10 cellular contexts compared by ENCODE assay signal in genomic region chr14:21212824-21213223, GRCh38. TPM values are rescaled to one million over a fixed set of nuclear protein-coding genes. Genes with fewer than 3 reads are reported as not detected.
DNase-seq lines count a peak whose midpoint lies in the region; ATAC-seq, FAIRE-seq and TF ChIP-seq lines count a peak whose summit lies in the region.
"Not testable (repeated sequence)": the region's sequence is repeated elsewhere in the genome, so short reads cannot be mapped to it uniquely, and the experiment has no call there.
"Had no signal": no experiment of that assay in that cellular context is flagged by ENCODE, and none has a peak within 500 bp of the region (broad histone marks: within the 10 kb centered on the region; RNA-seq: fewer than 3 reads in every experiment).

No MANE protein-coding gene starts in this region.

- not testable (repeated sequence) for DNase-seq in CD8-positive, alpha-beta memory T cell; SK-N-MC (ENCODE audit: low read depth, low spot score); activated CD4-positive, alpha-beta T cell treated with anti-CD3 and anti-CD28 coated beads for 36 hours; activated T-cell treated with anti-CD3 and anti-CD28 coated beads, Interleukin-2, amount 50 U/mL, for 24 hours; HepG2 (ENCODE audit: low spot score); natural killer cell; stimulated activated naive B cell treated with anti-CD40 and anti-IgM and Interleukin-4, amounts not matched to agents 10 μg/mL and 1 μg/mL and 100 μg/mL, for 72 hours

- not testable (repeated sequence) for H3K27me3 Mint-ChIP-seq in CD8-positive, alpha-beta memory T cell; activated CD4-positive, alpha-beta T cell treated with anti-CD3 and anti-CD28 coated beads for 36 hours; activated T-cell treated with anti-CD3 and anti-CD28 coated beads, Interleukin-2, amount 50 U/mL, for 24 hours; brain; natural killer cell (ENCODE audit: low read depth in 2 of 2); stimulated activated naive B cell treated with anti-CD40 and anti-IgM and Interleukin-4, amounts not matched to agents 10 μg/mL and 1 μg/mL and 100 μg/mL, for 72 hours

- not testable (repeated sequence) for H3K9me3 Mint-ChIP-seq in CD8-positive, alpha-beta memory T cell; activated CD4-positive, alpha-beta T cell treated with anti-CD3 and anti-CD28 coated beads for 36 hours (ENCODE audit: low read depth); activated T-cell treated with anti-CD3 and anti-CD28 coated beads, Interleukin-2, amount 50 U/mL, for 24 hours; brain; natural killer cell; stimulated activated naive B cell treated with anti-CD40 and anti-IgM and Interleukin-4, amounts not matched to agents 10 μg/mL and 1 μg/mL and 100 μg/mL, for 72 hours

- H3K4me2 ChIP-seq in HepG2 (ENCODE audit: low read depth, low read length) = not testable (repeated sequence)

- not testable (repeated sequence) for FAIRE-seq in HepG2 (lab: Jason Lieb, UNC)

- peak overlapping the region in 6 of 8 donors; percentile 48 to 93 (median 77) for H3K27ac Mint-ChIP-seq in CD8-positive, alpha-beta memory T cell
- H3K27ac Mint-ChIP-seq in activated CD4-positive, alpha-beta T cell treated with anti-CD3 and anti-CD28 coated beads for 36 hours = peak overlapping the region; percentile 60
- H3K27ac Mint-ChIP-seq in activated T-cell treated with anti-CD3 and anti-CD28 coated beads, Interleukin-2, amount 50 U/mL, for 24 hours = peak overlapping the region; percentile 80
- H3K27ac Mint-ChIP-seq in brain (peak overlapping the region in 3 of 5 experiments; percentile 8 to 57 (median 35)), natural killer cell (peak overlapping the region; percentile 77 to 93)
- H3K27ac Mint-ChIP-seq in stimulated activated naive B cell treated with anti-CD40 and anti-IgM and Interleukin-4, amounts not matched to agents 10 μg/mL and 1 μg/mL and 100 μg/mL, for 72 hours = peak overlapping the region; percentile 81

- not testable (repeated sequence) for H3K27me3 ChIP-seq in CD8-positive, alpha-beta memory T cell (ENCODE audit: insufficient read depth, low read length, poor library complexity, severe bottlenecking); HepG2 (ENCODE audit: control insufficient read depth in 1 of 2, insufficient read depth in 2 of 2, low read length in 2 of 2)

- TF ChIP-seq RAD21 in HepG2 (CRISPR knock-in tag; IDR thresholded peaks at IDR 0.05) = not testable (repeated sequence)

- H3K27ac ChIP-seq in CD8-positive, alpha-beta memory T cell (ENCODE audit: low read depth, low read length); HepG2 (ENCODE audit: extremely low read length, insufficient read depth, low read length): not testable (repeated sequence)
- peak overlapping the region; percentile 3; the same call in 1 of the 2 replicates for H3K27ac ChIP-seq in SK-N-MC

- not testable (repeated sequence) for ATAC-seq in activated CD4-positive, alpha-beta T cell treated with anti-CD3 and anti-CD28 coated beads for 36 hours; HepG2; natural killer cell; stimulated activated naive B cell treated with anti-CD40 and anti-IgM and Interleukin-4, amounts not matched to agents 10 μg/mL and 1 μg/mL and 100 μg/mL, for 72 hours (replicated peaks)

- peaks cover 60 to 78% (median 67%) of the 10 kb centered on the region in 3 donors for H3K4me1 Mint-ChIP-seq in CD8-positive, alpha-beta memory T cell
- H3K4me1 Mint-ChIP-seq in activated CD4-positive, alpha-beta T cell treated with anti-CD3 and anti-CD28 coated beads for 36 hours = peaks cover 62% of the 10 kb centered on the region
- H3K4me1 Mint-ChIP-seq in activated T-cell treated with anti-CD3 and anti-CD28 coated beads, Interleukin-2, amount 50 U/mL, for 24 hours (ENCODE audit: low read depth) = peaks cover 69% of the 10 kb centered on the region
- peaks cover 43% of the 10 kb centered on the region for H3K4me1 Mint-ChIP-seq in brain
- H3K4me1 Mint-ChIP-seq in natural killer cell = peaks cover 51 to 52% of the 10 kb centered on the region in 2 donors
- H3K4me1 Mint-ChIP-seq in stimulated activated naive B cell treated with anti-CD40 and anti-IgM and Interleukin-4, amounts not matched to agents 10 μg/mL and 1 μg/mL and 100 μg/mL, for 72 hours = peaks cover 39 to 56% of the 10 kb centered on the region in 2 donors

- CTCF ChIA-PET in CD8-positive, alpha-beta memory T cell (lab: Charles Lee); activated CD4-positive, alpha-beta T cell treated with anti-CD3 and anti-CD28 coated beads for 36 hours (lab: Charles Lee); HepG2 (lab: Yijun Ruan, JAX; ENCODE audit: low intra/inter-chr PET ratio, low total read pairs): not testable (repeated sequence)

- not testable (repeated sequence) for TF ChIP-seq EP300 in HepG2 (IDR thresholded peaks at IDR 0.05; ENCODE audit: low read depth in 2 of 2, low read length in 2 of 2); HepG2 (CRISPR knock-in tag; IDR thresholded peaks at IDR 0.05; ENCODE audit: borderline replicate concordance)

- 95% methylated on average over 8 of the region's 8 CpGs for WGBS in HepG2 (ENCODE audit: low lambda C conversion rate)

- H2AFZ ChIP-seq in HepG2 (ENCODE audit: low read length) = not testable (repeated sequence)

- peaks cover 74% of the 10 kb centered on the region for H4K20me1 ChIP-seq in HepG2 (ENCODE audit: insufficient read depth, low read length)

- POLR2A ChIA-PET in CD8-positive, alpha-beta memory T cell (lab: Charles Lee); activated CD4-positive, alpha-beta T cell treated with anti-CD3 and anti-CD28 coated beads for 36 hours (lab: Charles Lee); HepG2 (lab: Yijun Ruan, JAX): not testable (repeated sequence)

- in situ Hi-C loops in HepG2 (cut with HindIII; ENCODE audit: extremely low pct_ligation_motif_present, low pct_unique_long_range_greater_than_20kb) = not testable (repeated sequence)

- peaks cover 43% of the 10 kb centered on the region for H3K79me2 ChIP-seq in HepG2 (ENCODE audit: insufficient read depth, low read length)

- H3K4me3 Mint-ChIP-seq in CD8-positive, alpha-beta memory T cell = peak overlapping the region in 2 of 7 donors; percentile 3 to 4
- H3K4me3 Mint-ChIP-seq in activated CD4-positive, alpha-beta T cell treated with anti-CD3 and anti-CD28 coated beads for 36 hours; activated T-cell treated with anti-CD3 and anti-CD28 coated beads, Interleukin-2, amount 50 U/mL, for 24 hours; brain; natural killer cell; stimulated activated naive B cell treated with anti-CD40 and anti-IgM and Interleukin-4, amounts not matched to agents 10 μg/mL and 1 μg/mL and 100 μg/mL, for 72 hours: not testable (repeated sequence)

- intact Hi-C loops in activated CD4-positive, alpha-beta T cell treated with anti-CD3 and anti-CD28 coated beads for 36 hours (cut with DNase I, micrococcal nuclease); HepG2 (cut with micrococcal nuclease; ENCODE audit: unreplicated experiment): not testable (repeated sequence)
- intact Hi-C loops in natural killer cell (cut with micrococcal nuclease) = loop anchor here (10.0 kb wide), 1 partner anchor 52 kb away; the partner anchor contains the start of gene HNRNPC

- peaks cover 47% of the 10 kb centered on the region for H3K36me3 ChIP-seq in CD8-positive, alpha-beta memory T cell (ENCODE audit: insufficient read depth, low read length)
- H3K36me3 ChIP-seq in SK-N-MC (ENCODE audit: insufficient read depth, low read length) = peaks cover 96% of the 10 kb centered on the region
- peaks cover 36 to 90% of the 10 kb centered on the region in 2 experiments for H3K36me3 ChIP-seq in HepG2 (replicated peaks in 1 of 2; ENCODE audit: control insufficient read depth in 1 of 2, insufficient read depth in 2 of 2, low read length in 2 of 2)

- not testable (repeated sequence) for TF ChIP-seq CTCF in brain (conservative IDR thresholded peaks at IDR 0.05); HepG2 (CRISPR knock-in tag; IDR thresholded peaks at IDR 0.05); natural killer cell (IDR thresholded peaks at IDR 0.05)

- H3K9me3 ChIP-seq in CD8-positive, alpha-beta memory T cell (ENCODE audit: low read length); SK-N-MC (ENCODE audit: low read depth, low read length); HepG2 (ENCODE audit: low read length): not testable (repeated sequence)

- not testable (repeated sequence) for TF ChIP-seq POLR2A in HepG2 (IDR thresholded peaks at IDR 0.05; ENCODE audit: insufficient read depth in 1 of 2, low read depth in 2 of 2, low read length in 2 of 2)

- H3K4me1 ChIP-seq in CD8-positive, alpha-beta memory T cell (ENCODE audit: insufficient read depth, low read length) = peaks cover 38% of the 10 kb centered on the region
- peaks cover 17% of the 10 kb centered on the region for H3K4me1 ChIP-seq in HepG2 (ENCODE audit: insufficient read depth, low read length)

- BruUV-seq in HepG2 (replicated peaks; lab: Mats Ljungman, UMichigan) = not testable (repeated sequence)

- not testable (repeated sequence) for H3K9ac ChIP-seq in SK-N-MC (ENCODE audit: insufficient read length); HepG2 (ENCODE audit: insufficient read depth, low read depth, low read length)

- H3K36me3 Mint-ChIP-seq in CD8-positive, alpha-beta memory T cell = peaks cover 16 to 92% (median 44%) of the 10 kb centered on the region in 3 donors
- H3K36me3 Mint-ChIP-seq in activated CD4-positive, alpha-beta T cell treated with anti-CD3 and anti-CD28 coated beads for 36 hours (ENCODE audit: low read depth) = peaks cover 81% of the 10 kb centered on the region
- peaks cover 98% of the 10 kb centered on the region for H3K36me3 Mint-ChIP-seq in activated T-cell treated with anti-CD3 and anti-CD28 coated beads, Interleukin-2, amount 50 U/mL, for 24 hours (ENCODE audit: low read depth)
- H3K36me3 Mint-ChIP-seq in brain = peaks cover 87% of the 10 kb centered on the region
- peaks cover 34% of the 10 kb centered on the region for H3K36me3 Mint-ChIP-seq in natural killer cell
- peaks cover 49 to 69% of the 10 kb centered on the region in 2 donors for H3K36me3 Mint-ChIP-seq in stimulated activated naive B cell treated with anti-CD40 and anti-IgM and Interleukin-4, amounts not matched to agents 10 μg/mL and 1 μg/mL and 100 μg/mL, for 72 hours

- not testable (repeated sequence) for H3K4me3 ChIP-seq in CD8-positive, alpha-beta memory T cell (ENCODE audit: low read length); SK-N-MC; HepG2 (replicated peaks in 1 of 3; ENCODE audit: insufficient read depth in 1 of 3, low read depth in 2 of 3, low read length in 3 of 3)

RNA-seq across cellular contexts. Expression of gene HNRNPC, which starts 56.4 kb away (rescaled TPM):
- 1,000 to 10,000 TPM; 1,158 to 1,180 TPM for total RNA-seq in CD8-positive, alpha-beta memory T cell
- 700 TPM for polyA plus RNA-seq in CD8-positive, alpha-beta memory T cell
- total RNA-seq in activated CD4-positive, alpha-beta T cell treated with anti-CD3 and anti-CD28 coated beads for 36 hours = 1,000 to 10,000 TPM; 1,155 to 1,665 TPM
- polyA plus RNA-seq in brain (ENCODE audit: insufficient read depth, low read depth, low replicate concordance) = 735 TPM
- total RNA-seq in HepG2 (2016; rRNA removed; fragmentation: Illumina TruSeq; extraction: Trizol) = 1,099 and 1,563 TPM in 2 replicates
- total RNA-seq in HepG2 (2016; cell fraction: cytosol; rRNA removed; fragmentation: Illumina TruSeq; extraction: Trizol; ENCODE audit: low read depth) = 272 and 305 TPM in 2 replicates
- total RNA-seq in HepG2 (2016; cell fraction: insoluble cytoplasmic fraction; rRNA removed; fragmentation: Illumina TruSeq; extraction: Trizol) = 1,110 and 1,631 TPM in 2 replicates
- total RNA-seq in HepG2 (2016; cell fraction: membrane; rRNA removed; fragmentation: Illumina TruSeq; extraction: Trizol) = 374 and 422 TPM in 2 replicates
- 741 and 752 TPM in 2 replicates for total RNA-seq in HepG2 (2016; cell fraction: nucleus; rRNA removed; fragmentation: Illumina TruSeq; extraction: Trizol)
- polyA plus RNA-seq in HepG2 (2011; rRNA removed) = 577 and 628 TPM in 2 replicates
- polyA plus RNA-seq in HepG2 (2011; cell fraction: cytosol; rRNA removed) = 344 and 442 TPM in 2 replicates
- 155 and 197 TPM in 2 replicates for polyA plus RNA-seq in HepG2 (2011; cell fraction: nucleus; rRNA removed)
- polyA plus RNA-seq in HepG2 (2012) = 523 and 611 TPM in 2 replicates
- 145 and 154 TPM in 2 replicates for polyA plus RNA-seq in HepG2 (2016; cell fraction: cytosol; fragmentation: Illumina TruSeq; extraction: Trizol; ENCODE audit: low read depth)
- polyA plus RNA-seq in HepG2 (2016; cell fraction: insoluble cytoplasmic fraction; fragmentation: Illumina TruSeq; extraction: Trizol; ENCODE audit: low read depth) = 1,519 and 1,675 TPM in 2 replicates
- polyA plus RNA-seq in HepG2 (2016; cell fraction: membrane; fragmentation: Illumina TruSeq; extraction: Trizol; ENCODE audit: low read depth) = 281 and 312 TPM in 2 replicates
- polyA plus RNA-seq in HepG2 (2016; cell fraction: nucleus; fragmentation: Illumina TruSeq; extraction: Trizol; ENCODE audit: insufficient read depth, low read depth) = 695 and 708 TPM in 2 replicates
- 720 and 1,084 TPM in 2 replicates for polyA minus RNA-seq in HepG2 (2011; rRNA and poly(A)+ RNA removed; ENCODE audit: low replicate concordance)
- 262 and 282 TPM in 2 replicates for polyA minus RNA-seq in HepG2 (2011; cell fraction: cytosol; rRNA and poly(A)+ RNA removed)
- 891 and 939 TPM in 2 replicates for polyA minus RNA-seq in HepG2 (2011; cell fraction: nucleus; rRNA and poly(A)+ RNA removed)
- 100 to 1,000 TPM; 501 to 547 (median 515) TPM for total RNA-seq in natural killer cell

RNA-seq across cellular contexts. Expression of gene OR5AU1, which starts 57.0 kb away (rescaled TPM):
- not detected for total RNA-seq in CD8-positive, alpha-beta memory T cell
- polyA plus RNA-seq in CD8-positive, alpha-beta memory T cell = not detected
- total RNA-seq in activated CD4-positive, alpha-beta T cell treated with anti-CD3 and anti-CD28 coated beads for 36 hours = under 1 TPM in 1 of 2 experiments, not detected in 1; 0.02 TPM
- polyA plus RNA-seq in brain (ENCODE audit: insufficient read depth, low read depth, low replicate concordance) = not detected
- total RNA-seq in HepG2 (2016; rRNA removed; fragmentation: Illumina TruSeq; extraction: Trizol) = not detected in 2 replicates
- not detected in 2 replicates for total RNA-seq in HepG2 (2016; cell fraction: cytosol; rRNA removed; fragmentation: Illumina TruSeq; extraction: Trizol; ENCODE audit: low read depth)
- total RNA-seq in HepG2 (2016; cell fraction: insoluble cytoplasmic fraction; rRNA removed; fragmentation: Illumina TruSeq; extraction: Trizol) = not detected in 2 replicates
- not detected in 2 replicates for total RNA-seq in HepG2 (2016; cell fraction: membrane; rRNA removed; fragmentation: Illumina TruSeq; extraction: Trizol)
- total RNA-seq in HepG2 (2016; cell fraction: nucleus; rRNA removed; fragmentation: Illumina TruSeq; extraction: Trizol) = not detected in 2 replicates
- not detected in 2 replicates for polyA plus RNA-seq in HepG2 (2011; rRNA removed)
- polyA plus RNA-seq in HepG2 (2011; cell fraction: cytosol; rRNA removed) = not detected in 2 replicates
- not detected in 2 replicates for polyA plus RNA-seq in HepG2 (2011; cell fraction: nucleus; rRNA removed)
- not detected in 2 replicates for polyA plus RNA-seq in HepG2 (2012)
- polyA plus RNA-seq in HepG2 (2016; cell fraction: cytosol; fragmentation: Illumina TruSeq; extraction: Trizol; ENCODE audit: low read depth) = not detected in 2 replicates
- polyA plus RNA-seq in HepG2 (2016; cell fraction: insoluble cytoplasmic fraction; fragmentation: Illumina TruSeq; extraction: Trizol; ENCODE audit: low read depth) = not detected in 2 replicates
- not detected in 2 replicates for polyA plus RNA-seq in HepG2 (2016; cell fraction: membrane; fragmentation: Illumina TruSeq; extraction: Trizol; ENCODE audit: low read depth)
- not detected in 2 replicates for polyA plus RNA-seq in HepG2 (2016; cell fraction: nucleus; fragmentation: Illumina TruSeq; extraction: Trizol; ENCODE audit: insufficient read depth, low read depth)
- not detected in 2 replicates for polyA minus RNA-seq in HepG2 (2011; rRNA and poly(A)+ RNA removed; ENCODE audit: low replicate concordance)
- not detected in 2 replicates for polyA minus RNA-seq in HepG2 (2011; cell fraction: cytosol; rRNA and poly(A)+ RNA removed)
- polyA minus RNA-seq in HepG2 (2011; cell fraction: nucleus; rRNA and poly(A)+ RNA removed) = not detected in 2 replicates
- not detected for total RNA-seq in natural killer cell
- total RNA-seq: H4 had no signal
- polyA plus RNA-seq: AG04450 had no signal

Comparison
In these comparisons a context has a peak if more than half of its experiments do, and no peak if none do; other contexts are left out.
1. H3K27ac Mint-ChIP-seq: peak in every context shown above with its lines; median percentile 85 in natural killer cell; 81 in stimulated activated naive B cell treated with anti-CD40 and anti-IgM and Interleukin-4, amounts not matched to agents 10 μg/mL and 1 μg/mL and 100 μg/mL, for 72 hours; 80 in activated T-cell treated with anti-CD3 and anti-CD28 coated beads, Interleukin-2, amount 50 U/mL, for 24 hours; 77 in CD8-positive, alpha-beta memory T cell; 60 in activated CD4-positive, alpha-beta T cell treated with anti-CD3 and anti-CD28 coated beads for 36 hours; 35 in brain.